In the genomic region with DNA sequence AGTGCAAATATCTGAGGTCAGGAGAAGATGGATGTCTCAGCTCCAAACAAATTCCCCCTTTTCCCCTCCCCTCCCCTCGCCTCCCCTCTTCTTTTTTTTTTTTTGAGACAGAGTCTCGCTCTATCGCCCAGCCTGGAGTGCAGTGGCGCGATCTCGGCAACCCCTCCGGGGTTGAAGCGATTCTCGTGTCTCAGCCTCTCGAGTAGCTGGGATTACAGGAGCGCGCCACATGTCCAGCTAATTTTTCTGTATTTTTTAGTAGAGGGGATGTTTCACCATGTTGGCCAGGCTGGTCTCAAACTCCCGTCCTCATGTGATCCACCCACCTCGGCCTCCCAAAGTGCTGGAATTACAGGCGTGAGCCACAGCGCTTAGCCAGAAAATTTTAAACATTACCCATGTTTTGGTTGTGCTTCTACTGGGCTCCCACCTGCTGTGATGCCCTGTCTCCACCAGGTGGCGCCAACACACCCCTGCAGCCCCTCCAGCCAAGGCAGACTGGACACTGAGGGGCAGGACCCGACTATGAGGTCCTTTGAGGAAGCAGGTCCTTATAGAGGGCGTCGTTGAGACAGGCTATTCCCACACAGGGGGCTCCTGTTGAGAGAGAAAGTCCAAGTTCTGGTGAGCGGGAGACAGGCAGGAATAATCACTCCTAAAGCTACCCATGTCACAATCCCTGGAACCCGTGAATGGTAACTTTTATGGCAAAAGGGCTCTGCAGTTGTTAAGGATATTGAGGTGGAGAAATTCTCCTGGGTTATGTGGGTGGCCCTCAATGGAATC, we compare ENCODE assay signal across 8 cellular contexts. TPM values are rescaled to one million over a fixed set of nuclear protein-coding genes. Genes with fewer than 3 reads are reported as not detected.
DNase-seq lines count a peak whose midpoint lies in the region; ATAC-seq and TF ChIP-seq lines count a peak whose summit lies in the region.

No MANE protein-coding gene starts in this region.

- no peaks in the 10 kb centered on the region for H3K27me3 ChIP-seq in Karpas-422 (ENCODE audit: low read length)
- H3K27me3 ChIP-seq in upper lobe of right lung, result no peaks in the 10 kb centered on the region

- peak overlapping the region; percentile 17 for H3K4me3 ChIP-seq in GM12865 (ENCODE audit: low read depth, low read length)
- no peak overlapping the region; the same call in 1 of the 2 replicates for H3K4me3 ChIP-seq in Karpas-422 (ENCODE audit: low read length)
- peak overlapping the region; percentile 6 for H3K4me3 ChIP-seq in upper lobe of right lung

- H3K9me3 ChIP-seq in Karpas-422 (ENCODE audit: low read length) (no peaks in the 10 kb centered on the region), upper lobe of right lung (no peaks in the 10 kb centered on the region)

- intact Hi-C loops in Right ventricle myocardium inferior (cut with DNase I) (loop anchor here (2.0 to 10.0 kb wide), 3 partner anchors 88 to 244 kb away; no protein-coding TSS in a partner anchor), posterior vena cava (cut with DNase I) (loop anchor here in 1 of 2 donors (5.0 kb wide), 1 partner anchor 123 kb away; no protein-coding TSS in a partner anchor), upper lobe of right lung (cut with DNase I) (loop anchor here (10.0 kb wide), 1 partner anchor 126 kb away; a partner anchor contains a TSS)

- peak; percentile 87 for DNase-seq in GM12865 (ENCODE audit: low read depth)
- peak; percentile 80 for DNase-seq in Karpas-422
- DNase-seq in SKM-1 treated with dmso at 0.1 percent for 144 hours (lab: John Stamatoyannopoulos, UW; ENCODE audit: unreplicated experiment), result peak; percentile 61
- peak; percentile 69 for DNase-seq in activated naive CD4-positive, alpha-beta T cell treated with anti-CD3 and anti-CD28 coated beads, Interleukin-2, amount 50 U/mL, for 16 hours
- DNase-seq in Right ventricle myocardium inferior (ENCODE audit: missing footprints), result peak; percentile 84
- peak; percentile 91 for DNase-seq in posterior vena cava (ENCODE audit: low spot score)
- DNase-seq in upper lobe of right lung, result peak; percentile 86

- peak; percentile 93 for TF ChIP-seq CTCF in GM12865 (IDR thresholded peaks at IDR 0.05; ENCODE audit: insufficient read depth, low read depth, low read length, missing control alignments)
- TF ChIP-seq CTCF in upper lobe of right lung (IDR thresholded peaks at IDR 0.05), result peak; percentile 100

- peaks cover 7% of the 10 kb centered on the region for H3K4me1 ChIP-seq in Karpas-422 (ENCODE audit: low read length)
- H3K4me1 ChIP-seq in upper lobe of right lung, result no peaks in the 10 kb centered on the region

- peak overlapping the region; percentile 25; the same call in 1 of the 2 replicates for H3K9ac ChIP-seq in Karpas-422 (ENCODE audit: low read length)

- H3K36me3 ChIP-seq in Karpas-422 (ENCODE audit: insufficient read depth, low read length) (no peaks in the 10 kb centered on the region), upper lobe of right lung (no peaks in the 10 kb centered on the region)

- 0 out of 2 replicates have a peak, but pooled peaks cover 2% of the 10 kb centered on the region for H4K20me1 ChIP-seq in Karpas-422 (ENCODE audit: insufficient read depth, low read depth, low read length)

- ATAC-seq in Right ventricle myocardium inferior (peak; percentile 89), upper lobe of right lung (peak; percentile 98), HG03378 (IDR thresholded peaks at IDR 0.05; ENCODE audit: unreplicated experiment) (no peak)

- H2AFZ ChIP-seq in Karpas-422 (ENCODE audit: low read length), result peak overlapping the region; percentile 16; the same call in 1 of the 2 replicates

- H3K27ac ChIP-seq in Karpas-422 (ENCODE audit: low read length) (no peak overlapping the region), upper lobe of right lung (no peak overlapping the region)

- no peaks in the 10 kb centered on the region for H3K79me2 ChIP-seq in Karpas-422 (ENCODE audit: low read length)

- peak overlapping the region; percentile 27 for H3K4me2 ChIP-seq in Karpas-422 (ENCODE audit: low read depth, low read length, poor library complexity, severe bottlenecking)

- no peaks in the 10 kb centered on the region for H3K9me2 ChIP-seq in Karpas-422 (replicated peaks; ENCODE audit: insufficient read depth, low read length)

RNA-seq across cellular contexts. Expression of a gene that starts 6.3 kb away (rescaled TPM):
- not detected in 2 replicates for total RNA-seq in Karpas-422 (2014; rRNA removed; shearing (Covaris generic); ENCODE audit: low replicate concordance)
- total RNA-seq in Right ventricle myocardium inferior (not detected), posterior vena cava (not detected), upper lobe of right lung (not detected)

RNA-seq across cellular contexts. Expression of a gene that starts 9.6 kb away (rescaled TPM):
- 25.1 and 30.3 TPM in 2 replicates for total RNA-seq in Karpas-422 (2014; rRNA removed; shearing (Covaris generic); ENCODE audit: low replicate concordance)
- total RNA-seq in Right ventricle myocardium inferior, result 108 TPM
- total RNA-seq in posterior vena cava, result 10 to 100 TPM; 30.5 to 30.7 TPM
- 54.9 TPM for total RNA-seq in upper lobe of right lung

RNA-seq across cellular contexts. Expression of a gene that starts 22.1 kb away (rescaled TPM):
- total RNA-seq in Karpas-422 (2014; rRNA removed; shearing (Covaris generic); ENCODE audit: low replicate concordance), result not detected in 2 replicates
- total RNA-seq in Right ventricle myocardium inferior (8.3 TPM), posterior vena cava (1 to 10 TPM; 3.3 to 4.2 TPM), upper lobe of right lung (31.3 TPM)

RNA-seq across cellular contexts. Expression of a gene that starts 51.7 kb away (rescaled TPM):
- total RNA-seq in Karpas-422 (2014; rRNA removed; shearing (Covaris generic); ENCODE audit: low replicate concordance), result 112 and 116 TPM in 2 replicates
- total RNA-seq in Right ventricle myocardium inferior (44.9 TPM), posterior vena cava (10 to 100 TPM in 1 of 2 donors, 1 to 10 TPM in 1; 8.5 to 15.7 TPM), upper lobe of right lung (15.0 TPM)

RNA-seq across cellular contexts. Expression of a gene that starts 52.1 kb away (rescaled TPM):
- 67.6 and 74.7 TPM in 2 replicates for total RNA-seq in Karpas-422 (2014; rRNA removed; shearing (Covaris generic); ENCODE audit: low replicate concordance)
- 17.1 TPM for total RNA-seq in Right ventricle myocardium inferior
- 1 to 10 TPM; 7.2 to 7.3 TPM for total RNA-seq in posterior vena cava
- 12.4 TPM for total RNA-seq in upper lobe of right lung
